8 cellular contexts compared by ENCODE assay signal in the genomic region with DNA sequence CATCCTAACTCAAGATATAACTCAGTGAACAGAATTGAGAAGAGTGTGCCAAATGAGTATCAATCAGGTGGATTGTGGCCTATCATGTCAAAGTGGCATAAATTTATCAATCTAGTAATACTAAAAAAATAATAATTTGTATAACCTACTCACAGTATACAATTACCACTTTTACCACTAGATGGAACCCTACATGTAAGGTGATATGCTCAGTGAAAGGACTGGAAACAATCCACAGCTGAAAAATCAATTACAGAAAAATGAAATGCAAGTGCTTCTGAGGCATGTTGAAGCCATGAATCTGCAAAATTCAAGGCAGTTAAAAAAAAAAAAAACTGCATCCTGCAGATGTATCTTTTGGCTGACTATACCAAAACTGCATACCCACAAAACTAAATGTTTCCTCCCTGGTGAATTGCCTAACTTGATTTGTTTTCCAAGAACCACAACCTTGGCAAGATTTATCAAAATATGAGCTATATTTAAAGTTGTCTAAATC. TPM values are rescaled to one million over a fixed set of nuclear protein-coding genes. Genes with fewer than 3 reads are reported as not detected.
DNase-seq lines count a peak whose midpoint lies in the region; ATAC-seq and TF ChIP-seq lines count a peak whose summit lies in the region.

No MANE protein-coding gene starts in this region.

- no peaks in the 10 kb centered on the region for H3K27me3 Mint-ChIP-seq in mesothelial cell of epicardium (ENCODE audit: low read depth)

- TF ChIP-seq CTCF in KMS-11 (conservative IDR thresholded peaks at IDR 0.05; ENCODE audit: low read depth, low read length) (peak; percentile 61), mesothelial cell of epicardium (IDR thresholded peaks at IDR 0.05; ENCODE audit: unreplicated experiment) (peak; percentile 72)

- peaks cover 8% of the 10 kb centered on the region for H3K4me1 Mint-ChIP-seq in mesothelial cell of epicardium

- no peak overlapping the region for H3K4me3 ChIP-seq in KMS-11 (IDR thresholded peaks at IDR 0.05; ENCODE audit: insufficient read depth, low read depth, low read length)

- H3K4me1 ChIP-seq in KMS-11 (ENCODE audit: low read depth, poor library complexity, severe bottlenecking), result peaks cover 38% of the 10 kb centered on the region

- no peaks in the 10 kb centered on the region for H3K27me3 ChIP-seq in KMS-11 (ENCODE audit: insufficient read depth, low read depth)

- H3K9ac ChIP-seq in KMS-11, result peak overlapping the region; percentile 57; the same call in 1 of the 2 replicates

- H3K4me3 Mint-ChIP-seq in mesothelial cell of epicardium, result no peak overlapping the region

- peak overlapping the region; percentile 39 for H3K4me2 ChIP-seq in KMS-11

- H3K9me3 Mint-ChIP-seq in mesothelial cell of epicardium, result no peaks in the 10 kb centered on the region

- peak overlapping the region; percentile 49 for H3K27ac Mint-ChIP-seq in mesothelial cell of epicardium

- H3K27ac ChIP-seq in KMS-11, result peak overlapping the region; percentile 86

- ATAC-seq in HG02970 (IDR thresholded peaks at IDR 0.05; ENCODE audit: low FRiP score, unreplicated experiment) (no peak), GM21786 (IDR thresholded peaks at IDR 0.05; ENCODE audit: unreplicated experiment) (no peak)

- H2AFZ ChIP-seq in KMS-11 (ENCODE audit: low read depth), result 0 out of 2 replicates have a peak overlapping the region, but pooled peaks have one; percentile 4

- H3K36me3 ChIP-seq in KMS-11 (ENCODE audit: insufficient read depth), result no peaks in the 10 kb centered on the region

- peaks cover 27% of the 10 kb centered on the region for H3K79me2 ChIP-seq in KMS-11 (ENCODE audit: insufficient read depth, low read depth)

- peak; percentile 8 for DNase-seq in DMS79 (lab: John Stamatoyannopoulos, UW)
- DNase-seq in OCI-M2 (lab: John Stamatoyannopoulos, UW; ENCODE audit: unreplicated experiment), result peak; percentile 12
- peak; percentile 83 to 87 for DNase-seq in dermis microvascular lymphatic vessel endothelial cell (ENCODE audit: low read depth in 2 of 2)
- DNase-seq in mesothelial cell of epicardium (ENCODE audit: low spot score in 2 of 2, unreplicated experiment in 2 of 2), result no peak
- no peak for DNase-seq in activated CD8-positive, alpha-beta memory T cell treated with anti-CD3 and anti-CD28 coated beads for 24 hours

- no peaks in the 10 kb centered on the region for H4K20me1 ChIP-seq in KMS-11 (ENCODE audit: insufficient read depth)

- H3K36me3 Mint-ChIP-seq in mesothelial cell of epicardium, result no peaks in the 10 kb centered on the region

RNA-seq across cellular contexts. Expression of gene ARHGAP19, which starts 13.9 kb away (rescaled TPM):
- 10.5 and 11.7 TPM in 2 replicates for total RNA-seq in dermis microvascular lymphatic vessel endothelial cell
- 19.4 to 22.8 TPM (median 22.6 TPM) in 3 replicates for total RNA-seq in mesothelial cell of epicardium

RNA-seq across cellular contexts. Expression of gene FRAT1, which starts 40.5 kb away (rescaled TPM):
- total RNA-seq in dermis microvascular lymphatic vessel endothelial cell (3.9 and 4.6 TPM in 2 replicates), mesothelial cell of epicardium (2.4 to 2.9 TPM (median 2.4 TPM) in 3 replicates)

RNA-seq across cellular contexts. Expression of gene FRAT2, which starts 56.0 kb away (rescaled TPM):
- total RNA-seq in dermis microvascular lymphatic vessel endothelial cell (10.1 and 11.8 TPM in 2 replicates), mesothelial cell of epicardium (8.9 to 9.2 TPM (median 9.0 TPM) in 3 replicates)

Comparison
In these comparisons a context has a peak if more than half of its experiments do, and no peak if none do; other contexts are left out.
1. DNase-seq: peak in DMS79 (single experiment), OCI-M2 (single experiment) and dermis microvascular lymphatic vessel endothelial cell (2 of 2); none in mesothelial cell of epicardium (0 of 2) and activated CD8-positive, alpha-beta memory T cell treated with anti-CD3 and anti-CD28 coated beads for 24 hours (single experiment).